ENCODE assay signal across 21 cellular contexts in genomic region chr3:132262956-132263355, GRCh38. TPM values are rescaled to one million over a fixed set of nuclear protein-coding genes. Genes with fewer than 3 reads are reported as not detected.
DNase-seq lines count a peak whose midpoint lies in the region; ATAC-seq, FAIRE-seq and TF ChIP-seq lines count a peak whose summit lies in the region.
"Had no signal": no experiment of that assay in that cellular context is flagged by ENCODE, and none has a peak within 500 bp of the region (broad histone marks: within the 10 kb centered on the region; RNA-seq: fewer than 3 reads in every experiment).

No MANE protein-coding gene starts in this region.

- CTCF ChIA-PET in H1 (lab: Charles Lee; ENCODE audit: partially characterized antibody) = interaction anchor here (3.3 kb wide), 1 partner anchor 80 kb away, joined by 24 read pairs; no protein-coding TSS in a partner anchor

- H3K14ac ChIP-seq in H1 (ENCODE audit: insufficient read length) (no peak overlapping the region), neuronal stem cell (ENCODE audit: low read length) (no peak overlapping the region)

- H3K79me1 ChIP-seq in H1 (ENCODE audit: low read depth, low read length) (no peaks in the 10 kb centered on the region), neuronal stem cell (ENCODE audit: low read depth, low read length) (peaks cover 2% of the 10 kb centered on the region)

- TF ChIP-seq CTCF in C4-2B (conservative IDR thresholded peaks at IDR 0.05) = no peak
- TF ChIP-seq CTCF in H1 (IDR thresholded peaks at IDR 0.05; ENCODE audit: control extremely low read depth in 1 of 3, insufficient read depth in 1 of 3, low read depth in 1 of 3, low read length in 3 of 3) = no peak
- no peak for TF ChIP-seq CTCF in BE2C (IDR thresholded peaks at IDR 0.05; ENCODE audit: low read depth, low read length)

- H2BK15ac ChIP-seq in H1 (ENCODE audit: low read length) (no peak overlapping the region), neuronal stem cell (ENCODE audit: low read length) (no peak overlapping the region)

- H3K23me2 ChIP-seq in H1 (ENCODE audit: low read depth, low read length) = peaks cover 6% of the 10 kb centered on the region; the same call in 1 of the 2 replicates

- peak overlapping the region; percentile 5; the same call in 1 of the 2 replicates for H3K27ac ChIP-seq in C4-2B
- no peak overlapping the region for H3K27ac ChIP-seq in H1 (ENCODE audit: low read depth, low read length)
- no peak overlapping the region for H3K27ac ChIP-seq in neuronal stem cell (replicated peaks; ENCODE audit: low read length)

- H3K36me3 ChIP-seq in H1 (ENCODE audit: control insufficient read depth in 2 of 4, insufficient read depth in 4 of 4, low read length in 3 of 4) = no peaks in the 10 kb centered on the region
- H3K36me3 ChIP-seq in neuronal stem cell (replicated peaks in 1 of 2; ENCODE audit: control insufficient read depth in 2 of 2, insufficient read depth in 2 of 2, low read length in 2 of 2) = no peaks in the 10 kb centered on the region
- H3K36me3 ChIP-seq in BE2C = no peaks in the 10 kb centered on the region

- ATAC-seq in GM19328 (IDR thresholded peaks at IDR 0.05; ENCODE audit: unreplicated experiment) = no peak
- ATAC-seq: HCT116 had no signal

- no peak overlapping the region for H3K9ac ChIP-seq in H1 (replicated peaks in 1 of 4; ENCODE audit: extremely low read depth in 1 of 4, low read depth in 3 of 4, low read length in 3 of 4)
- H3K9ac ChIP-seq in neuronal stem cell (ENCODE audit: low read depth, low read length, poor library complexity) = no peak overlapping the region

- no peak overlapping the region for H4K8ac ChIP-seq in H1 (ENCODE audit: extremely low read depth, insufficient read depth, low read length)
- peak overlapping the region; percentile 97 for H4K8ac ChIP-seq in neuronal stem cell (ENCODE audit: low read depth, low read length)

- H2AFZ ChIP-seq in H1 (ENCODE audit: low read length) = no peak overlapping the region
- no peak overlapping the region for H2AFZ ChIP-seq in neuronal stem cell (ENCODE audit: low read length)

- H3K23ac ChIP-seq in H1 (ENCODE audit: insufficient read length) = no peak overlapping the region
- peak overlapping the region; percentile 55 for H3K23ac ChIP-seq in neuronal stem cell (ENCODE audit: low read depth, low read length, poor library complexity)

- TF ChIP-seq POLR2A in H1 (IDR thresholded peaks at IDR 0.05; ENCODE audit: control extremely low read depth in 1 of 2, low read depth in 2 of 2, low read length in 2 of 2) = no peak

- TF ChIP-seq RAD21 in H1 (IDR thresholded peaks at IDR 0.05 in 1 of 2, conservative IDR thresholded peaks at IDR 0.05 in 1 of 2; ENCODE audit: low read depth in 2 of 2, low read length in 2 of 2) = no peak

- H3K56ac ChIP-seq in H1 (replicated peaks; ENCODE audit: insufficient read length, low read depth, low read length) = peak overlapping the region; percentile 93

- no peak overlapping the region for H3K4me2 ChIP-seq in H1 (ENCODE audit: insufficient read depth in 1 of 2, low read depth in 2 of 2, low read length in 2 of 2)
- no peak overlapping the region for H3K4me2 ChIP-seq in neuronal stem cell (ENCODE audit: insufficient read depth, low read length, poor library complexity, severe bottlenecking)

- H2AK5ac ChIP-seq in H1 (ENCODE audit: low read depth, low read length) = peak overlapping the region; percentile 87; the same call in 1 of the 2 replicates
- H2AK5ac ChIP-seq in neuronal stem cell (ENCODE audit: low read depth, low read length) = no peak overlapping the region

- H3K4me1 ChIP-seq in H1 (replicated peaks in 1 of 4; ENCODE audit: control insufficient read depth in 3 of 4, insufficient read depth in 4 of 4, low read length in 3 of 4) (peaks cover 0 to 3% (median 1%) of the 10 kb centered on the region in 4 experiments; a peak in 1 of 7 replicates), neuronal stem cell (ENCODE audit: control insufficient read depth in 2 of 2, insufficient read depth in 1 of 2, low read depth in 1 of 2, low read length in 2 of 2) (no peaks in the 10 kb centered on the region), BE2C (no peaks in the 10 kb centered on the region)

- H2BK20ac ChIP-seq in H1 (ENCODE audit: low read length) = no peak overlapping the region

- no peak overlapping the region for H4K5ac ChIP-seq in H1 (ENCODE audit: insufficient read length, low read depth, low read length)

- H3K4ac ChIP-seq in H1 (replicated peaks; ENCODE audit: insufficient read length, low read depth, low read length) (no peak overlapping the region), neuronal stem cell (ENCODE audit: low read length) (no peak overlapping the region)

- H2BK12ac ChIP-seq in H1 (ENCODE audit: low read depth, low read length) (peak overlapping the region; percentile 35; the same call in 1 of the 2 replicates), neuronal stem cell (ENCODE audit: low read length) (no peak overlapping the region)

- FAIRE-seq in HTR-8/SVneo (lab: Jason Lieb, UNC) (peak; percentile 96), H1 (lab: Jason Lieb, UNC) (no peak)
- FAIRE-seq: D721Med, G401.6, GM12891, GM19239 had no signal

- H2BK5ac ChIP-seq in H1 (ENCODE audit: low read depth, low read length) = no peak overlapping the region
- H2BK5ac ChIP-seq in neuronal stem cell (ENCODE audit: low read length) = no peak overlapping the region

- POLR2A ChIA-PET in H1 (lab: Charles Lee; ENCODE audit: partially characterized antibody) = no interaction called here

- H2BK120ac ChIP-seq in H1 (replicated peaks; ENCODE audit: low read depth, low read length) (no peak overlapping the region), neuronal stem cell (ENCODE audit: low read depth, low read length) (no peak overlapping the region)

- H4K91ac ChIP-seq in H1 (replicated peaks; ENCODE audit: insufficient read length, low read length) = peak overlapping the region; percentile 6
- H4K91ac ChIP-seq in neuronal stem cell (ENCODE audit: low read depth, low read length, poor library complexity) = no peak overlapping the region

- H3K18ac ChIP-seq in H1 (ENCODE audit: extremely low read depth, low read length) = no peak overlapping the region
- H3K18ac ChIP-seq in neuronal stem cell (ENCODE audit: low read length) = no peak overlapping the region

- no peak overlapping the region for H3K4me3 ChIP-seq in H1 (ENCODE audit: extremely low read depth in 1 of 4, insufficient read depth in 2 of 4, low read depth in 3 of 4, low read length in 4 of 4)
- H3K4me3 ChIP-seq in neuronal stem cell (ENCODE audit: low read length in 2 of 2) = no peak overlapping the region
- H3K4me3 ChIP-seq in BE2C (ENCODE audit: low read depth, low read length) = no peak overlapping the region

- WGBS in H1 (ENCODE audit: extremely low coverage in 1 of 2, insufficient coverage in 1 of 2, insufficient read length in 1 of 2, insufficient replicate concordance in 2 of 2, low coverage in 1 of 2, low lambda C conversion rate in 2 of 2, missing lambda C conversion rate in 1 of 2), 2 experiments = 87 to 100% methylated on average over 2 of the region's 2 CpGs
- 100% methylated on average over 1 to 2 of the region's 2 CpGs for WGBS in neuronal stem cell (ENCODE audit: extremely low coverage in 2 of 2, insufficient read length in 2 of 2, insufficient replicate concordance in 1 of 2), 2 donors

- H3K79me2 ChIP-seq in H1 (ENCODE audit: control insufficient read depth in 1 of 2, insufficient read depth in 2 of 2, low read length in 2 of 2) = no peaks in the 10 kb centered on the region

- H3K27me3 ChIP-seq in H1 (replicated peaks in 1 of 4; ENCODE audit: control insufficient read depth in 3 of 4, extremely low read depth in 1 of 4, insufficient read depth in 3 of 4, low read length in 3 of 4) = no peaks in the 10 kb centered on the region
- no peaks in the 10 kb centered on the region for H3K27me3 ChIP-seq in neuronal stem cell (ENCODE audit: control insufficient read depth in 3 of 3, insufficient read depth in 3 of 3, low read depth in 1 of 3, low read length in 3 of 3)
- peaks cover 6% of the 10 kb centered on the region; the same call in 1 of the 2 replicates for H3K27me3 ChIP-seq in BE2C

- no peak for TF ChIP-seq EP300 in H1 (IDR thresholded peaks at IDR 0.05; ENCODE audit: borderline replicate concordance in 1 of 2, low read depth in 2 of 2, low read length in 2 of 2)

- no peak for DNase-seq in HTR-8/SVneo (ENCODE audit: insufficient read length, low spot score)
- DNase-seq in H1 (ENCODE audit: low read depth in 1 of 2, low spot score in 2 of 2) = no peak
- DNase-seq in neuronal stem cell (ENCODE audit: low spot score) = no peak
- no peak for DNase-seq in pons (ENCODE audit: low spot score)
- no peak for DNase-seq in BE2C
- no peak for DNase-seq in NOMO-1 treated with dmso at 0.1 percent for 144 hours (lab: John Stamatoyannopoulos, UW; ENCODE audit: unreplicated experiment)
- DNase-seq: ACHN; C1 segment of cervical spinal cord; CD4-positive, alpha-beta memory T cell; COR-L47; DMS153; DMS79 treated with DMSO at 0.1 percent for 48 hours; EL had no signal

- H3K9me3 ChIP-seq in H1 (ENCODE audit: insufficient read depth in 2 of 2, low read depth in 1 of 2, low read length in 1 of 2) = no peaks in the 10 kb centered on the region
- H3K9me3 ChIP-seq in neuronal stem cell (replicated peaks in 1 of 2; ENCODE audit: control insufficient read depth in 2 of 2, insufficient read depth in 1 of 2, low read depth in 1 of 2, low read length in 2 of 2) = peaks cover 0 to 3% of the 10 kb centered on the region in 2 donors
- H3K9me3 ChIP-seq in BE2C = no peaks in the 10 kb centered on the region

- peaks cover 0 to 4% of the 10 kb centered on the region in 2 experiments for H4K20me1 ChIP-seq in H1 (replicated peaks in 1 of 2; ENCODE audit: control insufficient read depth in 1 of 2, insufficient read depth in 2 of 2, low read length in 2 of 2)

TF ChIP-seq in H1, 55 proteins besides CTCF, POLR2A, EP300 and RAD21 (continues in another document):
- no peak for TF ChIP-seq JUND (IDR thresholded peaks at IDR 0.05; ENCODE audit: low read length)
- no peak for TF ChIP-seq SRF (IDR thresholded peaks at IDR 0.05; ENCODE audit: low read depth, low read length)
- TF ChIP-seq KDM4A (IDR thresholded peaks at IDR 0.05; ENCODE audit: low read depth, low read length, severe bottlenecking) = no peak
- no peak for TF ChIP-seq GABPA (IDR thresholded peaks at IDR 0.05; ENCODE audit: borderline replicate concordance, insufficient read depth, low read length)
- TF ChIP-seq FOSL1 (IDR thresholded peaks at IDR 0.05; ENCODE audit: insufficient read depth, low read depth, low read length) = no peak

RNA-seq across cellular contexts. Expression of gene ACP3, which starts 54.3 kb away (rescaled TPM):
- 1.2 and 2.4 TPM in 2 replicates for total RNA-seq in H1 (2021; fragmentation: NEBNext Ultra II Directional; extraction: Animal tissue kit (Norgen Biotek cat#: 25700))
- polyA plus RNA-seq in H1 (2011; rRNA removed) = 0.67 and 1.4 TPM in 2 replicates
- 1.00 TPM for polyA plus RNA-seq in H1 (2011; cell fraction: cytosol; rRNA removed)
- 1.5 TPM for polyA plus RNA-seq in H1 (2011; cell fraction: nucleus; rRNA removed)
- 2.1 to 4.3 TPM (median 2.6 TPM) in 4 replicates for polyA plus RNA-seq in H1 (2012, experiment 1 of 2)
- polyA plus RNA-seq in H1 (2012, experiment 2 of 2) = 0.33 TPM
- 3.4 TPM for polyA plus RNA-seq in H1 (2013, experiment 1 of 2)
- polyA plus RNA-seq in H1 (2013, experiment 2 of 2) = 3.1 TPM
- polyA minus RNA-seq in H1 (2011; rRNA and poly(A)+ RNA removed) = 2.6 and 4.8 TPM in 2 replicates
- polyA minus RNA-seq in H1 (2011; cell fraction: cytosol; rRNA and poly(A)+ RNA removed) = 0.73 TPM
- polyA minus RNA-seq in H1 (2011; cell fraction: nucleus; rRNA and poly(A)+ RNA removed) = 4.0 TPM
- polyA plus RNA-seq in neuronal stem cell (2013, experiment 1 of 2) = 0.08 TPM
- 0.07 TPM for polyA plus RNA-seq in neuronal stem cell (2013, experiment 2 of 2)
- polyA plus RNA-seq in BE2C (2012; ENCODE audit: insufficient read depth, insufficient read length, low read depth) = not detected
- total RNA-seq: A172; CD4-positive, alpha-beta memory T cell had no signal
- polyA plus RNA-seq: CD4-positive, alpha-beta memory T cell had no signal
